In genomic region chr10:122688293-122688989, GRCh38 we compare ENCODE assay signal across 12 cellular contexts. TPM values are rescaled to one million over a fixed set of nuclear protein-coding genes. Genes with fewer than 3 reads are reported as not detected.
DNase-seq lines count a peak whose midpoint lies in the region; ATAC-seq and TF ChIP-seq lines count a peak whose summit lies in the region.
"Had no signal": no experiment of that assay in that cellular context is flagged by ENCODE, and none has a peak within 500 bp of the region (broad histone marks: within the 10 kb centered on the region; RNA-seq: fewer than 3 reads in every experiment).

No MANE protein-coding gene starts in this region.

- no peak overlapping the region for H3K23ac ChIP-seq in mesendoderm (ENCODE audit: low read length)

- H3K4me2 ChIP-seq in mesendoderm (ENCODE audit: low read length), result no peak overlapping the region
- H3K4me2 ChIP-seq: KMS-11 had no signal

- TF ChIP-seq CTCF in LNCaP clone FGC (IDR thresholded peaks at IDR 0.05; ENCODE audit: control insufficient read depth, extremely low read depth, insufficient read depth) (peak; percentile 41), epithelial cell of proximal tubule (conservative IDR thresholded peaks at IDR 0.05; ENCODE audit: low read depth, low read length) (peak; percentile 17)

- no peaks in the 10 kb centered on the region for H3K79me1 ChIP-seq in mesendoderm (ENCODE audit: low read length)

- H3K27me3 ChIP-seq in mesendoderm (ENCODE audit: insufficient read depth, low read length, poor library complexity), result no peaks in the 10 kb centered on the region

- no CpG with 5 or more reads among the region's 6 CpGs for WGBS in mesendoderm (ENCODE audit: extremely low coverage, insufficient coverage, low lambda C conversion rate)

- DNase-seq in A172 (ENCODE audit: low spot score) (peak; percentile 4), LNCaP clone FGC (ENCODE audit: low read depth) (no peak), epithelial cell of proximal tubule (ENCODE audit: low read depth) (no peak), mesendoderm (peak; percentile 77), NCI-H2196 treated with DMSO at 0.1 percent for 48 hours (lab: John Stamatoyannopoulos, UW; ENCODE audit: unreplicated experiment) (no peak), NCI-H2029 (lab: John Stamatoyannopoulos, UW) (no peak), SW480 (ENCODE audit: low spot score) (no peak)
- DNase-seq: DND-41 had no signal

- no peak overlapping the region for H3K56ac ChIP-seq in mesendoderm (ENCODE audit: low read length)

- no peak overlapping the region for H2BK5ac ChIP-seq in mesendoderm (ENCODE audit: low read length)

- no peak overlapping the region for H3K4me3 ChIP-seq in LNCaP clone FGC (ENCODE audit: low read depth, low read length)
- no peak overlapping the region for H3K4me3 ChIP-seq in epithelial cell of proximal tubule (ENCODE audit: low read depth, low read length)
- no peak overlapping the region for H3K4me3 ChIP-seq in mesendoderm (ENCODE audit: low read length)

- no peak for ATAC-seq in GM21381 (IDR thresholded peaks at IDR 0.05; ENCODE audit: unreplicated experiment)

- H3K79me2 ChIP-seq in mesendoderm (ENCODE audit: control insufficient read depth, insufficient read depth, low read length), result no peaks in the 10 kb centered on the region

- no peak overlapping the region for H3K27ac ChIP-seq in mesendoderm (ENCODE audit: low read depth, low read length)
- H3K27ac ChIP-seq: KMS-11 had no signal

- H4K8ac ChIP-seq in mesendoderm (ENCODE audit: low read depth, low read length), result no peak overlapping the region

- H4K5ac ChIP-seq in mesendoderm (ENCODE audit: low read length), result no peak overlapping the region

- H3K36me3 ChIP-seq in mesendoderm (ENCODE audit: control insufficient read depth, insufficient read depth, low read length), result no peaks in the 10 kb centered on the region

- no peak overlapping the region for H2AK5ac ChIP-seq in mesendoderm (ENCODE audit: low read length)

- H2BK15ac ChIP-seq in mesendoderm (replicated peaks; ENCODE audit: low read depth), result no peak overlapping the region

- no peak overlapping the region for H3K9ac ChIP-seq in mesendoderm (ENCODE audit: low read length)
- H3K9ac ChIP-seq: KMS-11 had no signal

- no peak overlapping the region for H3K4ac ChIP-seq in mesendoderm (ENCODE audit: low read depth, low read length)

- H2BK120ac ChIP-seq in mesendoderm (ENCODE audit: low read depth, low read length), result no peak overlapping the region

- H3K18ac ChIP-seq in mesendoderm (ENCODE audit: low read length), result no peak overlapping the region

- no peaks in the 10 kb centered on the region for H3K4me1 ChIP-seq in mesendoderm (ENCODE audit: control insufficient read depth, low read depth, low read length)

RNA-seq across cellular contexts. Expression of gene C10orf120, which starts 11.2 kb away (rescaled TPM):
- total RNA-seq in A172 (2014; rRNA removed; shearing (Covaris generic)), result not detected in 2 replicates
- total RNA-seq in epithelial cell of proximal tubule, result not detected in 2 replicates
- not detected for polyA plus RNA-seq in mesendoderm (2013, experiment 1 of 2)
- not detected for polyA plus RNA-seq in mesendoderm (2013, experiment 2 of 2)
- total RNA-seq: activated T-helper 2 cell treated with anti-CD3 and anti-CD28 coated beads, Interferon-gamma antibody, Interleukin-2, Interleukin-4, amounts not matched to agents 10 μg/mL and 5 μg/mL and 100 μg/mL, durations not matched to agents 14 hours and 24 hours and 36 hours; NCI-H460 had no signal

Comparison
In these comparisons a context has a peak if more than half of its experiments do, and no peak if none do; other contexts are left out.
1. DNase-seq: peak in A172 (single experiment) and mesendoderm (single experiment); none in LNCaP clone FGC (single experiment), epithelial cell of proximal tubule (single experiment), NCI-H2196 treated with DMSO at 0.1 percent for 48 hours (single experiment), NCI-H2029 (single experiment) and SW480 (single experiment).